Comparison of ENCODE assay signal across 8 cellular contexts in the genomic region with DNA sequence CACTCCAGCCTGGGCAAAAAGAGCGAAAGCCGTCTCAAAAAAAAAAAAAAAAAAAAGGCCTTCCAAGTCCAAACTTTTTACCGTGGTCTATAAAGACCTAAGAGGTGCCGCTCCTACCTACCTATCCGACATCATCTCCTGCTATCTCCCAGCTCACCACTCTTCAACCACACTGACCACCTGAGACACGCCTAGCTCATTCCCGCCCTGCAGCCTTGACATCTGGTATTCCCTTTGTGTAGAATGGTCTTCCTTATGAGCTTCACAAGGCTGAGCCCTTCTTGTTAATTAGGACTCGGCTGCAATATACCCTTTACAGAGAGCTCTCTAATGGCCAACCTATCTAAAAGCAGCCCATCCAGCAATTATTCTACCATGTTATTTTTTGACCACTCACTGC.
A peak's percentile ranks its signal among the peaks of the same experiment; 100 is the strongest.
DNase-seq lines count a peak whose midpoint lies in the region; ATAC-seq and TF ChIP-seq lines count a peak whose summit lies in the region.

No MANE protein-coding gene starts in this region.

- H3K4me2 ChIP-seq in DOHH2 (ENCODE audit: low read length) (peak overlapping the region; percentile 92), OCI-LY1 (ENCODE audit: low read length) (peak overlapping the region; percentile 97), parathyroid adenoma (ENCODE audit: low read length) (peak overlapping the region; percentile 76)

- H3K27me3 ChIP-seq in DOHH2 (ENCODE audit: control insufficient read depth, low read length) (no peaks in the 10 kb centered on the region), OCI-LY1 (ENCODE audit: insufficient read depth, low read length) (no peaks in the 10 kb centered on the region), parathyroid adenoma (ENCODE audit: control insufficient read depth, insufficient read depth, low read length) (no peaks in the 10 kb centered on the region)

- H3K27ac ChIP-seq in DOHH2 (ENCODE audit: low read depth, low read length) (no peak overlapping the region), OCI-LY1 (ENCODE audit: low read depth, low read length, poor library complexity, severe bottlenecking) (no peak overlapping the region), epithelial cell of prostate (peak overlapping the region; percentile 64), parathyroid adenoma (no peak overlapping the region)

- H2AFZ ChIP-seq in OCI-LY1 (ENCODE audit: low read length): no peak overlapping the region
- peak overlapping the region; percentile 96 for H2AFZ ChIP-seq in parathyroid adenoma

- H3K4me1 ChIP-seq in DOHH2 (ENCODE audit: control insufficient read depth, low read length) (peaks cover 19% of the 10 kb centered on the region), OCI-LY1 (ENCODE audit: insufficient read depth, low read length, severe bottlenecking) (peaks cover 19% of the 10 kb centered on the region), parathyroid adenoma (peaks cover 5% of the 10 kb centered on the region)

- H3K4me3 ChIP-seq in DOHH2 (ENCODE audit: low read length): peak overlapping the region; percentile 100
- peak overlapping the region; percentile 97 for H3K4me3 ChIP-seq in OCI-LY1 (ENCODE audit: low read depth, low read length, poor library complexity, severe bottlenecking)
- H3K4me3 ChIP-seq in parathyroid adenoma (ENCODE audit: low read depth, low read length): peak overlapping the region; percentile 75

- H3K36me3 ChIP-seq in DOHH2 (ENCODE audit: control insufficient read depth, low read length) (peaks cover 41% of the 10 kb centered on the region), OCI-LY1 (ENCODE audit: insufficient read depth, low read length) (peaks cover 36% of the 10 kb centered on the region), parathyroid adenoma (ENCODE audit: control insufficient read depth, insufficient read depth, low read length) (no peaks in the 10 kb centered on the region)

- H3F3A ChIP-seq in DOHH2 (ENCODE audit: control insufficient read depth, insufficient read depth): peaks cover 12% of the 10 kb centered on the region; the same call in 1 of the 2 replicates
- no peaks in the 10 kb centered on the region for H3F3A ChIP-seq in OCI-LY1 (ENCODE audit: insufficient read depth, low read length)

- DNase-seq in epithelial cell of prostate (ENCODE audit: low read depth, low spot score) (no peak), D341Med (ENCODE audit: low spot score) (no peak), GM20000 (ENCODE audit: low spot score) (no peak)

- H3K9me2 ChIP-seq in DOHH2 (replicated peaks; ENCODE audit: control insufficient read depth, low read length) (no peaks in the 10 kb centered on the region), OCI-LY1 (ENCODE audit: low read depth, low read length) (no peaks in the 10 kb centered on the region)

- H3K79me2 ChIP-seq in DOHH2 (ENCODE audit: control insufficient read depth, low read length) (peaks cover 42% of the 10 kb centered on the region), OCI-LY1 (ENCODE audit: insufficient read depth, low read length) (peaks cover 10% of the 10 kb centered on the region), parathyroid adenoma (peaks cover 5% of the 10 kb centered on the region)

- H3K9me3 ChIP-seq in DOHH2 (ENCODE audit: control insufficient read depth, insufficient read depth, low read length): no peaks in the 10 kb centered on the region
- no peaks in the 10 kb centered on the region for H3K9me3 ChIP-seq in OCI-LY1 (ENCODE audit: low read length)
- H3K9me3 ChIP-seq in parathyroid adenoma (ENCODE audit: control insufficient read depth, low read length): no peaks in the 10 kb centered on the region

- TF ChIP-seq CTCF in DOHH2 (IDR thresholded peaks at IDR 0.05; ENCODE audit: low read depth, low read length, poor library complexity, severe bottlenecking): no peak
- no peak for TF ChIP-seq CTCF in OCI-LY1 (IDR thresholded peaks at IDR 0.05; ENCODE audit: low read length)
- TF ChIP-seq CTCF in parathyroid adenoma (IDR thresholded peaks at IDR 0.05): no peak
- TF ChIP-seq CTCF in GM20000 (IDR thresholded peaks at IDR 0.05; ENCODE audit: extremely low read depth, missing control alignments): no peak

- peak overlapping the region; percentile 94 for H3K9ac ChIP-seq in OCI-LY1 (ENCODE audit: low read length)
- H3K9ac ChIP-seq in parathyroid adenoma: no peak overlapping the region

- ATAC-seq in GM21529 (IDR thresholded peaks at IDR 0.05; ENCODE audit: unreplicated experiment) (no peak), HG03457 (IDR thresholded peaks at IDR 0.05; ENCODE audit: unreplicated experiment) (no peak)

- H4K20me1 ChIP-seq in DOHH2 (ENCODE audit: control insufficient read depth, insufficient read depth, low read depth, low read length) (peaks cover 11% of the 10 kb centered on the region; the same call in 1 of the 2 replicates), OCI-LY1 (ENCODE audit: insufficient read depth, low read length) (no peaks in the 10 kb centered on the region)
